In the genomic region with DNA sequence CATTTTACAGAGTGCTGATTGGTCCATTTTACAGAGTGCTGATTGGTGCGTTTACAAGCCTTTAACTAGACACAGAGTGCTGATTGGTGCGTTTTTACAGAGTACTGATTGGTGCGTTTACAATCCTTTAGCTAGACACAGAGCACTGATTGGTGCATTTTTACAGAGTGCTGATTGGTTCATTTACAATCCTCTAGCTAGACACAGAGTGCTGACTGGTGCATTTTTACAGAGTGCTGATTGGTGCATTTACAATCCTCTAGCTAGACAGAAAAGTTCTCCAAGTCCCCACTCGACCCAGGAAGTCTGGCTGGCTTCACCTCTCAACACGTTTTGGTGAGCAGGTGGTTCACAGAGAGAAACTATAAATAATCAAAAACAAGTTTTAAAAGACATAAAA, we compare ENCODE assay signal across 13 cellular contexts. TPM values are rescaled to one million over a fixed set of nuclear protein-coding genes. Genes with fewer than 3 reads are reported as not detected.
"Had no signal": no experiment of that assay in that cellular context is flagged by ENCODE, and none has a peak within 500 bp of the region (broad histone marks: within the 10 kb centered on the region; RNA-seq: fewer than 3 reads in every experiment).

No MANE protein-coding gene starts in this region.

RNA-seq across cellular contexts. Expression of a gene that starts 24.4 kb away (rescaled TPM):
- total RNA-seq: activated B cell treated with CpG ODN at 0.5 μM for 24 hours; activated CD4-positive, alpha-beta memory T cell treated with anti-CD3 and anti-CD28 coated beads for 36 hours; activated CD4-positive, alpha-beta memory T cell treated with anti-CD3 and anti-CD28 coated beads, Interleukin-2, amount 10 ng/mL, durations not matched to agents 7 days and 5 days; activated CD4-positive, alpha-beta T cell treated with anti-CD3 and anti-CD28 coated beads for 36 hours; activated CD4-positive, alpha-beta T cell treated with anti-CD3 and anti-CD28 coated beads, Interleukin-2, amount 10 ng/mL, durations not matched to agents 24 days and 14 days; activated CD4-positive, alpha-beta T cell treated with anti-CD3 and anti-CD28 coated beads, Interleukin-2, amount 10 ng/mL, durations not matched to agents 7 days and 5 days; activated CD8-positive, alpha-beta memory T cell treated with anti-CD3 and anti-CD28 coated beads for 36 hours; activated CD8-positive, alpha-beta memory T cell treated with anti-CD3 and anti-CD28 coated beads, Interleukin-2, amount 10 ng/mL, durations not matched to agents 7 days and 5 days; activated CD8-positive, alpha-beta T cell treated with anti-CD3 and anti-CD28 coated beads for 36 hours; activated CD8-positive, alpha-beta T cell treated with anti-CD3 and anti-CD28 coated beads, Interleukin-2, amount 10 ng/mL, durations not matched to agents 7 days and 5 days; T-helper 1 cell treated with Interleukin-12 subunit alpha and Interleukin-12 subunit beta and Interleukin-4 antibody, amounts not matched to agents 30 ng/mL and 1 ng/mL, for 36 hours; T-helper 17 cell; T-helper 2 cell treated with Interferon-gamma antibody and Interleukin-4, amounts not matched to agents 100 ng/mL and 5 ng/mL, for 36 hours had no signal
